Comparison of ENCODE assay signal across 18 cellular contexts in genomic region chr1:229788004-229788403, GRCh38.
A peak's percentile ranks its signal among the peaks of the same experiment; 100 is the strongest.
DNase-seq lines count a peak whose midpoint lies in the region; ATAC-seq, FAIRE-seq and TF ChIP-seq lines count a peak whose summit lies in the region.
"Had no signal": no experiment of that assay in that cellular context is flagged by ENCODE, and none has a peak within 500 bp of the region (broad histone marks: within the 10 kb centered on the region; RNA-seq: fewer than 3 reads in every experiment).

No MANE protein-coding gene starts in this region.

- CTCF ChIA-PET in HEK293 (lab: Yijun Ruan, JAX) (no interaction called here), H1 (lab: Charles Lee; ENCODE audit: partially characterized antibody) (no interaction called here)

- no peak overlapping the region for H3K56ac ChIP-seq in H1 (replicated peaks; ENCODE audit: insufficient read length, low read depth, low read length)

- no peak for TF ChIP-seq RAD21 in H1 (IDR thresholded peaks at IDR 0.05 in 1 of 2, conservative IDR thresholded peaks at IDR 0.05 in 1 of 2; ENCODE audit: low read depth in 2 of 2, low read length in 2 of 2)

- H3K9me3 Mint-ChIP-seq in neural progenitor cell = peaks cover 15% of the 10 kb centered on the region
- H3K9me3 Mint-ChIP-seq in endodermal cell = peaks cover 50% of the 10 kb centered on the region

- DNase-seq in H1 (ENCODE audit: low read depth in 1 of 2, low spot score in 2 of 2) (no peak), neural progenitor cell (ENCODE audit: low spot score) (no peak), frontal cortex (ENCODE audit: low spot score in 2 of 2) (no peak), endodermal cell (no peak), NCI-H1417 treated with DMSO at 0.1 percent for 48 hours (lab: John Stamatoyannopoulos, UW) (no peak)
- DNase-seq: Calu3; CD8-positive, alpha-beta T cell; DMS53; DND-41; EL; GOT3; KG1 had no signal

- no peaks in the 10 kb centered on the region; the same call in 1 of the 2 replicates for H3K79me1 ChIP-seq in H1 (ENCODE audit: low read depth, low read length)

- POLR2A ChIA-PET in HEK293 (lab: Yijun Ruan, JAX) = no interaction called here
- POLR2A ChIA-PET in H1 (lab: Charles Lee; ENCODE audit: partially characterized antibody) = no interaction called here

- H2BK5ac ChIP-seq in H1 (ENCODE audit: low read depth, low read length) = no peak overlapping the region

- H3K4me1 Mint-ChIP-seq in neural progenitor cell = peaks cover 6% of the 10 kb centered on the region
- H3K4me1 Mint-ChIP-seq in endodermal cell = no peaks in the 10 kb centered on the region
- H3K4me1 Mint-ChIP-seq: B cell had no signal

- H2AFZ ChIP-seq in H1 (ENCODE audit: low read length) = no peak overlapping the region
- H2AFZ ChIP-seq in neural progenitor cell (replicated peaks) = no peak overlapping the region

- no peak overlapping the region for H2BK12ac ChIP-seq in H1 (ENCODE audit: low read depth, low read length)

- H4K8ac ChIP-seq in H1 (ENCODE audit: extremely low read depth, insufficient read depth, low read length) = no peak overlapping the region

- H2BK120ac ChIP-seq in H1 (replicated peaks; ENCODE audit: low read depth, low read length) = no peak overlapping the region

- H3K18ac ChIP-seq in H1 (ENCODE audit: extremely low read depth, low read length) = no peak overlapping the region

- ATAC-seq in GM21825 (IDR thresholded peaks at IDR 0.05; ENCODE audit: unreplicated experiment) = no peak
- ATAC-seq: CD8-positive, alpha-beta T cell; HepG2 had no signal

- H2BK15ac ChIP-seq in H1 (ENCODE audit: low read length) = no peak overlapping the region

- peaks cover 3% of the 10 kb centered on the region; the same call in 1 of the 2 replicates for H3K9me3 ChIP-seq in HEK293 (ENCODE audit: control insufficient read depth, insufficient read depth, low read depth, low read length)
- peaks cover 11 to 21% of the 10 kb centered on the region in 2 experiments for H3K9me3 ChIP-seq in H1 (ENCODE audit: insufficient read depth in 2 of 2, low read depth in 1 of 2, low read length in 1 of 2)
- H3K9me3 ChIP-seq in neural progenitor cell (ENCODE audit: low read depth) = peaks cover 7% of the 10 kb centered on the region
- peaks cover 23% of the 10 kb centered on the region for H3K9me3 ChIP-seq in endodermal cell (ENCODE audit: control insufficient read depth, low read length)
- H3K9me3 ChIP-seq: HAP-1 had no signal

- H3K79me2 ChIP-seq in H1 (ENCODE audit: control insufficient read depth in 1 of 2, insufficient read depth in 2 of 2, low read length in 2 of 2) (no peaks in the 10 kb centered on the region), neural progenitor cell (ENCODE audit: low read depth) (no peaks in the 10 kb centered on the region)

- H3K36me3 Mint-ChIP-seq in neural progenitor cell (peaks cover 7% of the 10 kb centered on the region), endodermal cell (ENCODE audit: low read depth) (peaks cover 8% of the 10 kb centered on the region)
- H3K36me3 Mint-ChIP-seq: CD8-positive, alpha-beta T cell had no signal

- H3K27ac ChIP-seq in HEK293 (ENCODE audit: extremely low read depth, low read depth, low read length) (no peak overlapping the region), H1 (ENCODE audit: low read depth, low read length) (no peak overlapping the region), neural progenitor cell (no peak overlapping the region), endodermal cell (ENCODE audit: low read depth, low read length) (no peak overlapping the region)
- H3K27ac ChIP-seq: BLaER1 treated with 17β-estradiol and CSF1 and Interleukin-3, amounts not matched to agents 10 nM and 100 nM had no signal

- H3K9ac ChIP-seq in H1 (replicated peaks in 1 of 4; ENCODE audit: extremely low read depth in 1 of 4, low read depth in 3 of 4, low read length in 3 of 4) (no peak overlapping the region), neural progenitor cell (no peak overlapping the region), endodermal cell (ENCODE audit: extremely low read depth, low read length, poor library complexity, severe bottlenecking) (no peak overlapping the region)
- H3K9ac ChIP-seq: BLaER1 treated with 17β-estradiol and CSF1 and Interleukin-3, amounts not matched to agents 10 nM and 100 nM had no signal

- H3F3A ChIP-seq in neural progenitor cell (ENCODE audit: low read depth) = peaks cover 17% of the 10 kb centered on the region

- WGBS in H1 (ENCODE audit: extremely low coverage in 1 of 2, insufficient coverage in 1 of 2, insufficient read length in 1 of 2, insufficient replicate concordance in 2 of 2, low coverage in 1 of 2, low lambda C conversion rate in 2 of 2, missing lambda C conversion rate in 1 of 2), 2 experiments = 89% methylated on average over 6 of the region's 6 CpGs; no CpG with 5 or more reads in 1 of the 2 experiments
- 92 to 100% methylated on average over 1 to 6 of the region's 6 CpGs for WGBS in endodermal cell (ENCODE audit: insufficient coverage in 1 of 2, insufficient read length in 1 of 2), 2 experiments

- H2AK5ac ChIP-seq in H1 (ENCODE audit: low read depth, low read length) = no peak overlapping the region

- no peak overlapping the region for H3K4ac ChIP-seq in H1 (replicated peaks; ENCODE audit: insufficient read length, low read depth, low read length)

- no peak for TF ChIP-seq EP300 in H1 (IDR thresholded peaks at IDR 0.05; ENCODE audit: borderline replicate concordance in 1 of 2, low read depth in 2 of 2, low read length in 2 of 2)

- no peak overlapping the region for H4K91ac ChIP-seq in H1 (replicated peaks; ENCODE audit: insufficient read length, low read length)

- H3K27ac Mint-ChIP-seq in neural progenitor cell = peak overlapping the region; percentile 2
- H3K27ac Mint-ChIP-seq in endodermal cell = no peak overlapping the region
- H3K27ac Mint-ChIP-seq: B cell; CD8-positive, alpha-beta T cell had no signal

- H4K20me1 ChIP-seq in H1 (replicated peaks in 1 of 2; ENCODE audit: control insufficient read depth in 1 of 2, insufficient read depth in 2 of 2, low read length in 2 of 2) (no peaks in the 10 kb centered on the region), neural progenitor cell (ENCODE audit: low read depth) (no peaks in the 10 kb centered on the region)
- H4K20me1 ChIP-seq: BLaER1 treated with 17β-estradiol and CSF1 and Interleukin-3, amounts not matched to agents 10 nM and 100 nM had no signal

- H3K23ac ChIP-seq in H1 (ENCODE audit: insufficient read length) = no peak overlapping the region

- H3K4me3 ChIP-seq in HEK293 (ENCODE audit: low read depth, low read length) = no peak overlapping the region
- no peak overlapping the region for H3K4me3 ChIP-seq in H1 (ENCODE audit: extremely low read depth in 1 of 4, insufficient read depth in 2 of 4, low read depth in 3 of 4, low read length in 4 of 4)
- H3K4me3 ChIP-seq in neural progenitor cell = no peak overlapping the region
- no peak overlapping the region for H3K4me3 ChIP-seq in endodermal cell (ENCODE audit: low read length)
- H3K4me3 ChIP-seq: BLaER1 treated with 17β-estradiol and CSF1 and Interleukin-3, amounts not matched to agents 10 nM and 100 nM; HAP-1 had no signal

- peak overlapping the region; percentile 28 for H3K4me3 Mint-ChIP-seq in neural progenitor cell
- H3K4me3 Mint-ChIP-seq in endodermal cell = no peak overlapping the region
- H3K4me3 Mint-ChIP-seq: B cell; CD8-positive, alpha-beta T cell had no signal

- no peak for FAIRE-seq in H1 (lab: Jason Lieb, UNC)
- FAIRE-seq in frontal cortex (lab: Jason Lieb, UNC) = no peak
- FAIRE-seq: HepG2 had no signal

- no peaks in the 10 kb centered on the region for H3K27me3 ChIP-seq in H1 (replicated peaks in 1 of 4; ENCODE audit: control insufficient read depth in 3 of 4, extremely low read depth in 1 of 4, insufficient read depth in 3 of 4, low read length in 3 of 4)
- H3K27me3 ChIP-seq in neural progenitor cell = no peaks in the 10 kb centered on the region
- H3K27me3 ChIP-seq in endodermal cell (ENCODE audit: control insufficient read depth, insufficient read depth, low read length, poor library complexity, severe bottlenecking) = no peaks in the 10 kb centered on the region
- H3K27me3 ChIP-seq: BLaER1 treated with 17β-estradiol and CSF1 and Interleukin-3, amounts not matched to agents 10 nM and 100 nM had no signal

- H3K4me2 ChIP-seq in H1 (ENCODE audit: insufficient read depth in 1 of 2, low read depth in 2 of 2, low read length in 2 of 2) (no peak overlapping the region), neural progenitor cell (no peak overlapping the region)
- H3K4me2 ChIP-seq: BLaER1 treated with 17β-estradiol and CSF1 and Interleukin-3, amounts not matched to agents 10 nM and 100 nM had no signal

- H3K14ac ChIP-seq in H1 (ENCODE audit: insufficient read length) = no peak overlapping the region

- no peaks in the 10 kb centered on the region for H3K36me3 ChIP-seq in HEK293 (ENCODE audit: control insufficient read depth in 2 of 2, insufficient read depth in 1 of 2, low read length in 2 of 2)
- H3K36me3 ChIP-seq in H1 (ENCODE audit: control insufficient read depth in 2 of 4, insufficient read depth in 4 of 4, low read length in 3 of 4) = peaks cover 0 to 4% (median 0%) of the 10 kb centered on the region in 4 experiments; a peak in 1 of 8 replicates
- H3K36me3 ChIP-seq in neural progenitor cell = no peaks in the 10 kb centered on the region
- H3K36me3 ChIP-seq in endodermal cell (ENCODE audit: control insufficient read depth, insufficient read depth, low read length) = no peaks in the 10 kb centered on the region
- H3K36me3 ChIP-seq: BLaER1 treated with 17β-estradiol and CSF1 and Interleukin-3, amounts not matched to agents 10 nM and 100 nM; HAP-1 had no signal

- no peak for TF ChIP-seq POLR2A in H1 (IDR thresholded peaks at IDR 0.05; ENCODE audit: control extremely low read depth in 1 of 2, low read depth in 2 of 2, low read length in 2 of 2)

- H2BK20ac ChIP-seq in H1 (ENCODE audit: low read length) = 0 out of 2 replicates have a peak overlapping the region, but pooled peaks have one; percentile 10

- TF ChIP-seq CTCF in HEK293 (tag by site-specific recombination; IDR thresholded peaks at IDR 0.05) (no peak), H1 (IDR thresholded peaks at IDR 0.05; ENCODE audit: control extremely low read depth in 1 of 3, insufficient read depth in 1 of 3, low read depth in 1 of 3, low read length in 3 of 3) (no peak), neural progenitor cell (IDR thresholded peaks at IDR 0.05) (no peak), endodermal cell (conservative IDR thresholded peaks at IDR 0.05) (no peak)

- no peak overlapping the region for H4K5ac ChIP-seq in H1 (ENCODE audit: insufficient read length, low read depth, low read length)

- peaks cover 6% of the 10 kb centered on the region; the same call in 1 of the 2 replicates for H3K23me2 ChIP-seq in H1 (ENCODE audit: low read depth, low read length)

- H3K4me1 ChIP-seq in HEK293 (ENCODE audit: control insufficient read depth, insufficient read depth, low read length) (no peaks in the 10 kb centered on the region), H1 (replicated peaks in 1 of 4; ENCODE audit: control insufficient read depth in 3 of 4, insufficient read depth in 4 of 4, low read length in 3 of 4) (no peaks in the 10 kb centered on the region), neural progenitor cell (peaks cover 16% of the 10 kb centered on the region), endodermal cell (ENCODE audit: control insufficient read depth, insufficient read depth, low read length) (no peaks in the 10 kb centered on the region)
- H3K4me1 ChIP-seq: HAP-1 had no signal

- H3K27me3 Mint-ChIP-seq in neural progenitor cell (ENCODE audit: insufficient read depth, low read depth) (peaks cover 9% of the 10 kb centered on the region), endodermal cell (ENCODE audit: insufficient read depth) (no peaks in the 10 kb centered on the region)
